8 cellular contexts compared by ENCODE assay signal in genomic region chr12:56645717-56646446, GRCh38.
DNase-seq lines count a peak whose midpoint lies in the region; ATAC-seq and TF ChIP-seq lines count a peak whose summit lies in the region.

TSS of gene ATP5F1B (minus strand) at chr12:56645984. CDS start at chr12:56645963, 21 bp downstream.

- peaks cover 35% of the 10 kb centered on the region for H3F3A ChIP-seq in MM.1S (ENCODE audit: insufficient read depth, low read length)

- ATAC-seq in stimulated activated naive CD8-positive, alpha-beta T cell treated with anti-CD3 and anti-CD28 coated beads, Interleukin-15, amount 100 ng/mL, for 72 hours = peak; percentile 99

- H3K36me3 ChIP-seq in ES-I3 (ENCODE audit: insufficient read depth, low read length) (peaks cover 26% of the 10 kb centered on the region), HAP-1 (replicated peaks) (peaks cover 47% of the 10 kb centered on the region), MM.1S (replicated peaks; ENCODE audit: insufficient read depth, low read length) (peaks cover 13% of the 10 kb centered on the region)

- H3K9me2 ChIP-seq in MM.1S (replicated peaks; ENCODE audit: insufficient read depth, low read length) = no peaks in the 10 kb centered on the region

- peak within 1 kb of the TSS; percentile 78 for H3K27ac ChIP-seq in MM.1S (ENCODE audit: low read length)

- H4K20me1 ChIP-seq in MM.1S (ENCODE audit: insufficient read depth, low read length) = peaks cover 28% of the 10 kb centered on the region

- peak within 1 kb of the TSS; percentile 39 for H2AFZ ChIP-seq in MM.1S (ENCODE audit: low read length)

- DNase-seq in HAP-1 (ENCODE audit: low spot score in 2 of 2) (peak; percentile 96 to 99), MM.1S (peak; percentile 100), SIG-M5 (lab: John Stamatoyannopoulos, UW) (peak; percentile 100), activated gamma-delta T cell (lab: John Stamatoyannopoulos, UW) (peak; percentile 63), fibroblast of the conjunctiva (ENCODE audit: low read depth) (peak; percentile 100), nephron progenitor cell (peak; percentile 88)
- DNase-seq in stimulated activated naive CD8-positive, alpha-beta T cell treated with anti-CD3 and anti-CD28 coated beads, Interleukin-15, amount 100 ng/mL, for 72 hours = peak; percentile 88 to 97

- no peaks in the 10 kb centered on the region for H3K9me3 ChIP-seq in ES-I3 (ENCODE audit: control insufficient read depth, insufficient read depth, low read length)
- no peaks in the 10 kb centered on the region for H3K9me3 ChIP-seq in HAP-1
- H3K9me3 ChIP-seq in MM.1S (replicated peaks; ENCODE audit: insufficient read depth, low read length) = no peaks in the 10 kb centered on the region

- H3K9ac ChIP-seq in ES-I3 (ENCODE audit: low read depth, low read length) = peak within 1 kb of the TSS; percentile 92
- H3K9ac ChIP-seq in MM.1S (ENCODE audit: low read length) = peak within 1 kb of the TSS; percentile 98

- in situ Hi-C loops in HAP-1 (cut with MboI; ENCODE audit: low sequenced_read_pairs) = no loop called here

- peaks cover 35% of the 10 kb centered on the region for H3K36me3 Mint-ChIP-seq in nephron progenitor cell (ENCODE audit: low read depth)

- peak within 1 kb of the TSS; percentile 74 for H3K4me2 ChIP-seq in MM.1S (ENCODE audit: low read depth, low read length)

- H3K9me3 Mint-ChIP-seq in nephron progenitor cell = peaks cover 11% of the 10 kb centered on the region
- H3K9me3 Mint-ChIP-seq in stimulated activated naive CD8-positive, alpha-beta T cell treated with anti-CD3 and anti-CD28 coated beads, Interleukin-15, amount 100 ng/mL, for 72 hours = no peaks in the 10 kb centered on the region

- peaks cover 50% of the 10 kb centered on the region for H3K79me2 ChIP-seq in MM.1S (ENCODE audit: low read length)

- peak within 1 kb of the TSS; percentile 100 for H3K4me3 Mint-ChIP-seq in nephron progenitor cell
- H3K4me3 Mint-ChIP-seq in stimulated activated naive CD8-positive, alpha-beta T cell treated with anti-CD3 and anti-CD28 coated beads, Interleukin-15, amount 100 ng/mL, for 72 hours = peak within 1 kb of the TSS; percentile 94 to 96

- peak within 1 kb of the TSS; percentile 95 for H3K27ac Mint-ChIP-seq in nephron progenitor cell
- peak within 1 kb of the TSS; percentile 99 for H3K27ac Mint-ChIP-seq in stimulated activated naive CD8-positive, alpha-beta T cell treated with anti-CD3 and anti-CD28 coated beads, Interleukin-15, amount 100 ng/mL, for 72 hours

- H3K4me1 ChIP-seq in ES-I3 (ENCODE audit: insufficient read depth, low read length) (no peaks in the 10 kb centered on the region), HAP-1 (peaks cover 12% of the 10 kb centered on the region), MM.1S (ENCODE audit: low read length) (peaks cover 23% of the 10 kb centered on the region)

- no peak for TF ChIP-seq CTCF in MM.1S (IDR thresholded peaks at IDR 0.05; ENCODE audit: low read length)
- TF ChIP-seq CTCF in nephron progenitor cell (IDR thresholded peaks at IDR 0.05) = no peak

- H3K27me3 ChIP-seq in HAP-1 (ENCODE audit: low read depth) (no peaks in the 10 kb centered on the region), MM.1S (replicated peaks; ENCODE audit: insufficient read depth, low read length) (no peaks in the 10 kb centered on the region)

- no peaks in the 10 kb centered on the region for H3K27me3 Mint-ChIP-seq in nephron progenitor cell (ENCODE audit: low read depth, poor library complexity)
- H3K27me3 Mint-ChIP-seq in stimulated activated naive CD8-positive, alpha-beta T cell treated with anti-CD3 and anti-CD28 coated beads, Interleukin-15, amount 100 ng/mL, for 72 hours = no peaks in the 10 kb centered on the region

- peak within 1 kb of the TSS; percentile 93 for H3K4me3 ChIP-seq in HAP-1
- peak within 1 kb of the TSS; percentile 93 for H3K4me3 ChIP-seq in MM.1S (ENCODE audit: low read length)

- H3K4me1 Mint-ChIP-seq in nephron progenitor cell = peaks cover 25% of the 10 kb centered on the region
- peaks cover 39% of the 10 kb centered on the region for H3K4me1 Mint-ChIP-seq in stimulated activated naive CD8-positive, alpha-beta T cell treated with anti-CD3 and anti-CD28 coated beads, Interleukin-15, amount 100 ng/mL, for 72 hours

Comparison
In these comparisons a context has a peak if more than half of its experiments do, and no peak if none do; other contexts are left out.
1. Peak in every context shown above with its lines: DNase-seq, ATAC-seq, H3K4me3 ChIP-seq and H3K27ac ChIP-seq.